In the genomic region with DNA sequence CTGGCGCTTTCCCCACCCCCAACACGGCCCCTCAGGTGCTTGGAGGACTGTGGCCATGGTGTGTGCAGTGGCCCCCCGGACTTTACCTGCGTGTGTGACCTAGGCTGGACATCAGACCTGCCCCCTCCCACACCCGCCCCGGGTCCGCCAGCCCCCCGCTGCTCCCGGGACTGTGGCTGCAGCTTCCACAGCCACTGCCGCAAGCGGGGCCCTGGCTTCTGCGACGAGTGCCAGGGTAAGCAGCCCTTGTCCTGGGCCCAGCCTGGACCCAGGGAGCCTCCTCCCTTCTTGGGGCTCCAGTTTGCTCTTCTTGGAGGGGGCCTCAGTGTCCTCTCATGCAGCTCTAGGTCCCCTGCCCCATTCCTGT, we compare ENCODE assay signal across 18 cellular contexts. TPM values are rescaled to one million over a fixed set of nuclear protein-coding genes. Genes with fewer than 3 reads are reported as not detected.
"Had no signal": no experiment of that assay in that cellular context is flagged by ENCODE, and none has a peak within 500 bp of the region (broad histone marks: within the 10 kb centered on the region; RNA-seq: fewer than 3 reads in every experiment).

No MANE protein-coding gene starts in this region.

- DNase-seq: effector CD4-positive, alpha-beta T cell; heart left ventricle; naive B cell; stimulated activated CD4-positive, alpha-beta T cell treated with anti-CD3 and anti-CD28 coated beads, Interleukin-12 subunit alpha, Interleukin-12 subunit beta, amount 100 ng/mL, for 4 hours; stimulated activated naive CD4-positive, alpha-beta T cell treated with Interleukin-2 at 50 U/mL for 16 hours; thyroid gland had no signal

- H3K4me1 ChIP-seq: heart left ventricle, thyroid gland had no signal

- ATAC-seq: esophagus mucosa, heart left ventricle, sciatic nerve had no signal

- H3K9me3 ChIP-seq: heart left ventricle, neutrophil, thyroid gland had no signal

- H3K27ac ChIP-seq: heart left ventricle, neutrophil, skin epidermis, thyroid gland had no signal

- H3K4me3 ChIP-seq: heart left ventricle, skin epidermis, thyroid gland had no signal

- H3K27me3 ChIP-seq: heart left ventricle, neutrophil, thyroid gland had no signal

RNA-seq across cellular contexts. Expression of a gene that starts 37.2 kb away (rescaled TPM):
- total RNA-seq: fibroblast of lung, frontal cortex, glomerular endothelial cell, kidney epithelial cell, liver, lung microvascular endothelial cell, osteocyte, pulmonary artery endothelial cell had no signal
- polyA plus RNA-seq: fibroblast of lung had no signal

RNA-seq across cellular contexts. Expression of a gene that starts 39.8 kb away (rescaled TPM):
- total RNA-seq: glomerular endothelial cell, lung microvascular endothelial cell, pulmonary artery endothelial cell, sciatic nerve had no signal
